13 cellular contexts compared by ENCODE assay signal in genomic region chr17:57669671-57670529, GRCh38.
DNase-seq lines count a peak whose midpoint lies in the region; ATAC-seq and TF ChIP-seq lines count a peak whose summit lies in the region.
"Had no signal": no experiment of that assay in that cellular context is flagged by ENCODE, and none has a peak within 500 bp of the region (broad histone marks: within the 10 kb centered on the region; RNA-seq: fewer than 3 reads in every experiment).

No MANE protein-coding gene starts in this region.

- H3K36me3 ChIP-seq in right atrium auricular region (peaks cover 1% of the 10 kb centered on the region), transverse colon (no peaks in the 10 kb centered on the region), smooth muscle cell (ENCODE audit: low read depth) (no peaks in the 10 kb centered on the region)
- H3K36me3 ChIP-seq: gastrocnemius medialis, lower lobe of right lung had no signal

- no peaks in the 10 kb centered on the region for H3K27me3 Mint-ChIP-seq in activated CD4-positive, alpha-beta memory T cell treated with anti-CD3 and anti-CD28 coated beads for 36 hours
- no peaks in the 10 kb centered on the region for H3K27me3 Mint-ChIP-seq in type B pancreatic cell

- H3K9me3 Mint-ChIP-seq in activated CD4-positive, alpha-beta memory T cell treated with anti-CD3 and anti-CD28 coated beads for 36 hours, result no peaks in the 10 kb centered on the region
- no peaks in the 10 kb centered on the region for H3K9me3 Mint-ChIP-seq in type B pancreatic cell
- H3K9me3 Mint-ChIP-seq: WTC11 had no signal

- H2AFZ ChIP-seq in smooth muscle cell (ENCODE audit: low read depth), result no peak overlapping the region

- H3K4me2 ChIP-seq in smooth muscle cell, result no peak overlapping the region

- H3K9ac ChIP-seq in smooth muscle cell (ENCODE audit: low read depth), result no peak overlapping the region

- CTCF ChIA-PET in activated CD4-positive, alpha-beta memory T cell treated with anti-CD3 and anti-CD28 coated beads for 36 hours (lab: Charles Lee), result interaction anchor here (0.9 to 4.8 kb wide), 5 partner anchors 9 to 581 kb away, joined by 3 to 144 read pairs (median 31); no protein-coding TSS in a partner anchor

- H3K4me3 Mint-ChIP-seq in activated CD4-positive, alpha-beta memory T cell treated with anti-CD3 and anti-CD28 coated beads for 36 hours, result no peak overlapping the region
- H3K4me3 Mint-ChIP-seq in type B pancreatic cell, result no peak overlapping the region
- H3K4me3 Mint-ChIP-seq: WTC11 had no signal

- no peaks in the 10 kb centered on the region for H3K27me3 ChIP-seq in right atrium auricular region
- H3K27me3 ChIP-seq in transverse colon, result no peaks in the 10 kb centered on the region
- no peaks in the 10 kb centered on the region for H3K27me3 ChIP-seq in smooth muscle cell (ENCODE audit: low read depth)
- H3K27me3 ChIP-seq: gastrocnemius medialis had no signal

- intact Hi-C loops in cardiac septum (cut with DNase I) (loop anchor here (5.0 to 10.0 kb wide), 6 partner anchors 162 to 545 kb away; partner anchors contain the start of gene MSI2), transverse colon (cut with DNase I; ENCODE audit: low total_unique reads) (loop anchor here (5.0 kb wide), 1 partner anchor 428 kb away; no protein-coding TSS in a partner anchor)
- intact Hi-C loops in activated CD4-positive, alpha-beta memory T cell treated with anti-CD3 and anti-CD28 coated beads for 36 hours (cut with micrococcal nuclease), result loop anchor here (2.0 to 5.0 kb wide), 3 partner anchors 23 to 228 kb away; no protein-coding TSS in a partner anchor

- H3K27ac Mint-ChIP-seq in activated CD4-positive, alpha-beta memory T cell treated with anti-CD3 and anti-CD28 coated beads for 36 hours, result peak overlapping the region; percentile 67
- H3K27ac Mint-ChIP-seq in type B pancreatic cell, result no peak overlapping the region
- H3K27ac Mint-ChIP-seq: WTC11 had no signal

- ATAC-seq in HG02870 (IDR thresholded peaks at IDR 0.05; ENCODE audit: unreplicated experiment), result no peak
- ATAC-seq: gastrocnemius medialis, lower lobe of right lung, WTC11 had no signal

- H3K36me3 Mint-ChIP-seq in activated CD4-positive, alpha-beta memory T cell treated with anti-CD3 and anti-CD28 coated beads for 36 hours, result peaks cover 2% of the 10 kb centered on the region
- H3K36me3 Mint-ChIP-seq in type B pancreatic cell, result peaks cover 16% of the 10 kb centered on the region
- H3K36me3 Mint-ChIP-seq: WTC11 had no signal

- no peaks in the 10 kb centered on the region for H3K79me2 ChIP-seq in smooth muscle cell (ENCODE audit: low read depth)

- H3K9me3 ChIP-seq in right atrium auricular region, result no peaks in the 10 kb centered on the region
- no peaks in the 10 kb centered on the region for H3K9me3 ChIP-seq in transverse colon
- no peaks in the 10 kb centered on the region for H3K9me3 ChIP-seq in smooth muscle cell (replicated peaks; ENCODE audit: low read depth)
- H3K9me3 ChIP-seq: gastrocnemius medialis, lower lobe of right lung had no signal

- peak; percentile 50 for DNase-seq in right atrium auricular region (ENCODE audit: low spot score)
- DNase-seq in cardiac septum (ENCODE audit: low spot score), result no peak
- DNase-seq in activated CD4-positive, alpha-beta memory T cell treated with anti-CD3 and anti-CD28 coated beads for 36 hours, result no peak
- peak; percentile 50 for DNase-seq in islet precursor cell
- DNase-seq in type B pancreatic cell (ENCODE audit: extremely low spot score, unreplicated experiment), result peak; percentile 52
- no peak for DNase-seq in transverse colon
- no peak for DNase-seq in smooth muscle cell (lab: John Stamatoyannopoulos, UW; ENCODE audit: unreplicated experiment)
- DNase-seq: gastrocnemius medialis, lower lobe of right lung, nucleus accumbens had no signal

- peaks cover 30% of the 10 kb centered on the region for H3K4me1 Mint-ChIP-seq in activated CD4-positive, alpha-beta memory T cell treated with anti-CD3 and anti-CD28 coated beads for 36 hours (ENCODE audit: low read depth)
- peaks cover 57% of the 10 kb centered on the region for H3K4me1 Mint-ChIP-seq in type B pancreatic cell (ENCODE audit: unreplicated experiment)

- H3F3A ChIP-seq in smooth muscle cell (ENCODE audit: low read depth), result peaks cover 14% of the 10 kb centered on the region

- 93 to 100% methylated on average over 2 to 10 of the region's 10 CpGs for WGBS in transverse colon (ENCODE audit: low coverage in 1 of 2), 2 donors
- 93% methylated on average over 10 of the region's 10 CpGs for WGBS in smooth muscle cell (ENCODE audit: low lambda C conversion rate)

- H3K4me3 ChIP-seq in right atrium auricular region, result no peak overlapping the region
- H3K4me3 ChIP-seq in transverse colon, result no peak overlapping the region
- H3K4me3 ChIP-seq in smooth muscle cell, result no peak overlapping the region
- H3K4me3 ChIP-seq: gastrocnemius medialis, lower lobe of right lung, skin epidermis had no signal

- in situ Hi-C loops in transverse colon (cut with MboI; ENCODE audit: low pct_ligation_motif_present in 1 of 4, low pct_unique_long_range_greater_than_20kb in 1 of 4, low sequenced_read_pairs in 3 of 4), result loop anchor here in 3 of 4 donors (10.0 kb wide), 2 partner anchors 425 to 435 kb away; no protein-coding TSS in a partner anchor

- no peak for TF ChIP-seq EP300 in transverse colon (IDR thresholded peaks at IDR 0.05; ENCODE audit: low read depth)

- H4K20me1 ChIP-seq in smooth muscle cell (ENCODE audit: low read depth), result no peaks in the 10 kb centered on the region

- no peak for TF ChIP-seq POLR2A in transverse colon (IDR thresholded peaks at IDR 0.05)

- no peak overlapping the region for H3K27ac ChIP-seq in right atrium auricular region
- no peak overlapping the region for H3K27ac ChIP-seq in transverse colon
- no peak overlapping the region for H3K27ac ChIP-seq in smooth muscle cell (ENCODE audit: low read depth)
- H3K27ac ChIP-seq: gastrocnemius medialis, lower lobe of right lung had no signal

- TF ChIP-seq CTCF in right atrium auricular region (IDR thresholded peaks at IDR 0.05), result no peak
- TF ChIP-seq CTCF in type B pancreatic cell (conservative IDR thresholded peaks at IDR 0.05), result no peak
- no peak for TF ChIP-seq CTCF in transverse colon (IDR thresholded peaks at IDR 0.05)
- no peak for TF ChIP-seq CTCF in smooth muscle cell (IDR thresholded peaks at IDR 0.05; ENCODE audit: borderline replicate concordance, insufficient read depth, poor library complexity, severe bottlenecking)

- H3K4me1 ChIP-seq in right atrium auricular region (peaks cover 0 to 5% of the 10 kb centered on the region in 2 donors), transverse colon (peaks cover 0 to 5% (median 2%) of the 10 kb centered on the region in 4 donors), smooth muscle cell (ENCODE audit: low read depth) (peaks cover 13% of the 10 kb centered on the region)

- POLR2A ChIA-PET in activated CD4-positive, alpha-beta memory T cell treated with anti-CD3 and anti-CD28 coated beads for 36 hours (lab: Charles Lee), result interaction anchor here (1.5 kb wide), 1 partner anchor 24 kb away, joined by 3 read pairs; no protein-coding TSS in a partner anchor

Comparison
In these comparisons a context has a peak if more than half of its experiments do, and no peak if none do; other contexts are left out.
1. DNase-seq: peak in right atrium auricular region (single experiment), islet precursor cell (single experiment) and type B pancreatic cell (single experiment); none in cardiac septum (single experiment), activated CD4-positive, alpha-beta memory T cell treated with anti-CD3 and anti-CD28 coated beads for 36 hours (single experiment), transverse colon (single experiment) and smooth muscle cell (single experiment).